ENCODE assay signal across 12 cellular contexts in the genomic region with DNA sequence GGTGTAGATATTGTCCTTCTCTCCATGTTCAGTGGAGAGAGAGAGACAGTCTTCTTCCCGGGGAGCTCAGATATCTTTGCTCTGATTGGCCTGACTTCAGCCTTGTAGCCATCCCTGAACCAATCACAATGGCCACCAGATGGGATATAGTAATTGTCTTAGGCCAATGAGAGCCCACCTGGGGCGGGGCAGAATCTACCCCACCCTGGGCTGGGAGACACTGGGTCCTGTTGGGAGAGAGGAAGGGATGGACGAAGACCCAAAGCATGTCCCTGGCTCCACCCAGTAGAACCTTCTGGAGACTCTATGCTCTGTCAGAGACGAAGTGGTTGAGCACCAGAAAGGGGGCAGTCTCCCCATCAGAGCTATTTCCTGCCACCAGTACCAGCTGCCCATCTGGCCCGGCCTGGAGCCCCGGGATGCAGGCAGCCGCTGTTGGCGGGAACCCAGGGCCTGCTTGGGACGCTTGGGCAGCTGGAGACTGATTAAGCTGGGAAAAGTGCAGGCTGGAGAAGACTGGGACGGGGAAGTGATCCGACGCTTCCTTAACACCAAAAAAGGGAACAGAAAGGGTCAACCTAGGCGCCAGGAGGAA. TPM values are rescaled to one million over a fixed set of nuclear protein-coding genes. Genes with fewer than 3 reads are reported as not detected.
DNase-seq lines count a peak whose midpoint lies in the region; ATAC-seq and TF ChIP-seq lines count a peak whose summit lies in the region.
"Had no signal": no experiment of that assay in that cellular context is flagged by ENCODE, and none has a peak within 500 bp of the region (broad histone marks: within the 10 kb centered on the region; RNA-seq: fewer than 3 reads in every experiment).

No MANE protein-coding gene starts in this region.

- peaks cover 37% of the 10 kb centered on the region for H3K4me1 Mint-ChIP-seq in neural progenitor cell
- no peaks in the 10 kb centered on the region for H3K4me1 Mint-ChIP-seq in activated naive CD4-positive, alpha-beta T cell treated with anti-CD3 and anti-CD28 coated beads for 36 hours (ENCODE audit: low read depth)

- H3K4me2 ChIP-seq in neural progenitor cell = no peak overlapping the region
- H3K4me2 ChIP-seq: KMS-11 had no signal

- DNase-seq in AG20443 (ENCODE audit: low spot score) (peak; percentile 83), NCI-H524 (lab: John Stamatoyannopoulos, UW) (peak; percentile 68 to 90), neural progenitor cell (ENCODE audit: low spot score) (no peak)
- DNase-seq in activated naive CD4-positive, alpha-beta T cell treated with anti-CD3 and anti-CD28 coated beads for 36 hours = no peak
- no peak for DNase-seq in activated T-cell treated with anti-CD3 and anti-CD28 coated beads, Interleukin-2, amount 50 U/mL, for 48 hours
- DNase-seq: activated CD4-positive, alpha-beta T cell treated with anti-CD3 and anti-CD28 coated beads, Interleukin-2, amount 50 U/mL, for 4 hours had no signal

- H3K4me1 ChIP-seq in gastroesophageal sphincter (peaks cover 0 to 31% (median 6%) of the 10 kb centered on the region in 3 donors), neural progenitor cell (peaks cover 12% of the 10 kb centered on the region)

- H4K20me1 ChIP-seq in neural progenitor cell (ENCODE audit: low read depth) = no peaks in the 10 kb centered on the region

- H2AFZ ChIP-seq in neural progenitor cell (replicated peaks) = no peak overlapping the region

- peaks cover 11% of the 10 kb centered on the region for H3F3A ChIP-seq in neural progenitor cell (ENCODE audit: low read depth)

- CTCF ChIA-PET in activated naive CD4-positive, alpha-beta T cell treated with anti-CD3 and anti-CD28 coated beads for 36 hours (lab: Charles Lee) = no interaction called here

- ATAC-seq in gastroesophageal sphincter = no peak
- no peak for ATAC-seq in HG03439 (IDR thresholded peaks at IDR 0.05; ENCODE audit: unreplicated experiment)
- ATAC-seq in HG02798 (IDR thresholded peaks at IDR 0.05; ENCODE audit: poor library complexity, unreplicated experiment) = no peak
- ATAC-seq: CD8-positive, alpha-beta T cell; stimulated activated effector memory CD8-positive, alpha-beta T cell treated with anti-CD3 and anti-CD28 coated beads, Interleukin-12 subunit alpha, Interleukin-12 subunit beta, amount 100 ng/mL, for 72 hours had no signal

- no peak overlapping the region for H3K9ac ChIP-seq in neural progenitor cell
- H3K9ac ChIP-seq: KMS-11 had no signal

- H3K9me3 ChIP-seq in gastroesophageal sphincter (peaks cover 0 to 10% (median 0%) of the 10 kb centered on the region in 3 donors), neural progenitor cell (ENCODE audit: low read depth) (no peaks in the 10 kb centered on the region)

- H3K27ac Mint-ChIP-seq in neural progenitor cell = no peak overlapping the region
- H3K27ac Mint-ChIP-seq in activated naive CD4-positive, alpha-beta T cell treated with anti-CD3 and anti-CD28 coated beads for 36 hours = no peak overlapping the region
- H3K27ac Mint-ChIP-seq: CD8-positive, alpha-beta T cell; stimulated activated effector memory CD8-positive, alpha-beta T cell treated with anti-CD3 and anti-CD28 coated beads, Interleukin-12 subunit alpha, Interleukin-12 subunit beta, amount 100 ng/mL, for 72 hours had no signal

- H3K9me3 Mint-ChIP-seq in neural progenitor cell = peaks cover 15% of the 10 kb centered on the region
- H3K9me3 Mint-ChIP-seq in activated naive CD4-positive, alpha-beta T cell treated with anti-CD3 and anti-CD28 coated beads for 36 hours = no peaks in the 10 kb centered on the region
- H3K9me3 Mint-ChIP-seq: CD8-positive, alpha-beta T cell; stimulated activated effector memory CD8-positive, alpha-beta T cell treated with anti-CD3 and anti-CD28 coated beads, Interleukin-12 subunit alpha, Interleukin-12 subunit beta, amount 100 ng/mL, for 72 hours had no signal

- peak overlapping the region in 1 of 2 donors; percentile 3 for H3K4me3 ChIP-seq in gastroesophageal sphincter
- no peak overlapping the region for H3K4me3 ChIP-seq in neural progenitor cell

- H3K36me3 ChIP-seq in gastroesophageal sphincter (no peaks in the 10 kb centered on the region), neural progenitor cell (no peaks in the 10 kb centered on the region)

- no peak for TF ChIP-seq POLR2A in gastroesophageal sphincter (IDR thresholded peaks at IDR 0.05)

- no peaks in the 10 kb centered on the region for H3K79me2 ChIP-seq in neural progenitor cell (ENCODE audit: low read depth)

- peak overlapping the region in 3 of 4 donors; percentile 67 to 74 (median 70) for H3K27ac ChIP-seq in gastroesophageal sphincter
- H3K27ac ChIP-seq in neural progenitor cell = no peak overlapping the region
- H3K27ac ChIP-seq: KMS-11 had no signal

- H3K27me3 ChIP-seq in gastroesophageal sphincter (peaks cover 9% of the 10 kb centered on the region), neural progenitor cell (no peaks in the 10 kb centered on the region)

- no peak for TF ChIP-seq EP300 in gastroesophageal sphincter (IDR thresholded peaks at IDR 0.05)

- peak overlapping the region; percentile 24 for H3K4me3 Mint-ChIP-seq in neural progenitor cell
- no peak overlapping the region for H3K4me3 Mint-ChIP-seq in activated naive CD4-positive, alpha-beta T cell treated with anti-CD3 and anti-CD28 coated beads for 36 hours
- H3K4me3 Mint-ChIP-seq: CD8-positive, alpha-beta T cell; stimulated activated effector memory CD8-positive, alpha-beta T cell treated with anti-CD3 and anti-CD28 coated beads, Interleukin-12 subunit alpha, Interleukin-12 subunit beta, amount 100 ng/mL, for 72 hours had no signal

- peaks cover 23% of the 10 kb centered on the region for H3K27me3 Mint-ChIP-seq in neural progenitor cell (ENCODE audit: insufficient read depth, low read depth)
- H3K27me3 Mint-ChIP-seq in activated naive CD4-positive, alpha-beta T cell treated with anti-CD3 and anti-CD28 coated beads for 36 hours (ENCODE audit: low read depth) = no peaks in the 10 kb centered on the region

- 66% methylated on average over 6 of the region's 13 CpGs; no CpG with 5 or more reads in 1 of the 2 donors for WGBS in gastroesophageal sphincter (ENCODE audit: low coverage in 1 of 2), 2 donors

- H3K36me3 Mint-ChIP-seq in neural progenitor cell = peaks cover 2% of the 10 kb centered on the region
- no peaks in the 10 kb centered on the region for H3K36me3 Mint-ChIP-seq in activated naive CD4-positive, alpha-beta T cell treated with anti-CD3 and anti-CD28 coated beads for 36 hours (ENCODE audit: low read depth)
- H3K36me3 Mint-ChIP-seq: CD8-positive, alpha-beta T cell; stimulated activated effector memory CD8-positive, alpha-beta T cell treated with anti-CD3 and anti-CD28 coated beads, Interleukin-12 subunit alpha, Interleukin-12 subunit beta, amount 100 ng/mL, for 72 hours had no signal

- TF ChIP-seq CTCF in gastroesophageal sphincter (IDR thresholded peaks at IDR 0.05) = no peak
- TF ChIP-seq CTCF in neural progenitor cell (IDR thresholded peaks at IDR 0.05) = no peak

- intact Hi-C loops in activated naive CD4-positive, alpha-beta T cell treated with anti-CD3 and anti-CD28 coated beads for 36 hours (cut with micrococcal nuclease) = no loop called here

RNA-seq across cellular contexts. Expression of a gene that starts 31.6 kb away (rescaled TPM):
- total RNA-seq in gastroesophageal sphincter (100 to 1,000 TPM; 102 to 223 (median 171) TPM), neural progenitor cell (ENCODE audit: low replicate concordance) (0.71 and 7.7 TPM in 2 replicates)
- 10 to 100 TPM; 20.8 to 24.1 TPM for total RNA-seq in activated naive CD4-positive, alpha-beta T cell treated with anti-CD3 and anti-CD28 coated beads for 36 hours

Comparison
In these comparisons a context has a peak if more than half of its experiments do, and no peak if none do; other contexts are left out.
1. DNase-seq: peak in AG20443 (single experiment) and NCI-H524 (2 of 2); none in neural progenitor cell (single experiment), activated naive CD4-positive, alpha-beta T cell treated with anti-CD3 and anti-CD28 coated beads for 36 hours (single experiment) and activated T-cell treated with anti-CD3 and anti-CD28 coated beads, Interleukin-2, amount 50 U/mL, for 48 hours (0 of 2).